14 cellular contexts compared by ENCODE assay signal in genomic region chr10:98080474-98080873, GRCh38. TPM values are rescaled to one million over a fixed set of nuclear protein-coding genes. Genes with fewer than 3 reads are reported as not detected.
DNase-seq lines count a peak whose midpoint lies in the region; TF ChIP-seq lines count a peak whose summit lies in the region.
"Had no signal": no experiment of that assay in that cellular context is flagged by ENCODE, and none has a peak within 500 bp of the region (broad histone marks: within the 10 kb centered on the region; RNA-seq: fewer than 3 reads in every experiment).

No MANE protein-coding gene starts in this region.

- in situ Hi-C loops in Caki2 (cut with HindIII; ENCODE audit: low pct_unique_long_range_greater_than_20kb, low sequenced_read_pairs) (no loop called here), transverse colon (cut with MboI; ENCODE audit: low pct_ligation_motif_present in 1 of 4, low pct_unique_long_range_greater_than_20kb in 1 of 4, low sequenced_read_pairs in 3 of 4) (no loop called here)

- H2BK15ac ChIP-seq in neuronal stem cell (ENCODE audit: low read length) = no peak overlapping the region

- no peak overlapping the region for H3K27ac ChIP-seq in neuronal stem cell (replicated peaks; ENCODE audit: low read length)
- no peak overlapping the region for H3K27ac ChIP-seq in transverse colon

- H3K9me3 ChIP-seq in neuronal stem cell (replicated peaks in 1 of 2; ENCODE audit: control insufficient read depth in 2 of 2, insufficient read depth in 1 of 2, low read depth in 1 of 2, low read length in 2 of 2) (no peaks in the 10 kb centered on the region), transverse colon (no peaks in the 10 kb centered on the region)
- H3K9me3 ChIP-seq: BE2C, Caco-2, HAP-1 had no signal

- no peak for TF ChIP-seq CTCF in transverse colon (IDR thresholded peaks at IDR 0.05)

- H4K91ac ChIP-seq in neuronal stem cell (ENCODE audit: low read depth, low read length, poor library complexity) = no peak overlapping the region

- H3K27me3 Mint-ChIP-seq in activated naive CD8-positive, alpha-beta T cell treated with anti-CD3 and anti-CD28 coated beads for 36 hours = peaks cover 8% of the 10 kb centered on the region

- no peak overlapping the region for H3K4me3 Mint-ChIP-seq in activated naive CD8-positive, alpha-beta T cell treated with anti-CD3 and anti-CD28 coated beads for 36 hours
- H3K4me3 Mint-ChIP-seq: CD8-positive, alpha-beta memory T cell had no signal

- no peak overlapping the region for H2AFZ ChIP-seq in neuronal stem cell (ENCODE audit: low read length)

- no peaks in the 10 kb centered on the region for H3K36me3 Mint-ChIP-seq in activated naive CD8-positive, alpha-beta T cell treated with anti-CD3 and anti-CD28 coated beads for 36 hours
- H3K36me3 Mint-ChIP-seq: CD8-positive, alpha-beta memory T cell had no signal

- H4K8ac ChIP-seq in neuronal stem cell (ENCODE audit: low read depth, low read length) = no peak overlapping the region

- no peaks in the 10 kb centered on the region for H3K79me1 ChIP-seq in neuronal stem cell (ENCODE audit: low read depth, low read length)

- H3K4me2 ChIP-seq in neuronal stem cell (ENCODE audit: insufficient read depth, low read length, poor library complexity, severe bottlenecking) = no peak overlapping the region

- H3K23ac ChIP-seq in neuronal stem cell (ENCODE audit: low read depth, low read length, poor library complexity) = no peak overlapping the region

- H2BK12ac ChIP-seq in neuronal stem cell (ENCODE audit: low read length) = no peak overlapping the region

- H3K36me3 ChIP-seq in neuronal stem cell (replicated peaks in 1 of 2; ENCODE audit: control insufficient read depth in 2 of 2, insufficient read depth in 2 of 2, low read length in 2 of 2) (no peaks in the 10 kb centered on the region), transverse colon (no peaks in the 10 kb centered on the region)
- H3K36me3 ChIP-seq: BE2C, HAP-1 had no signal

- H3K27ac Mint-ChIP-seq in activated naive CD8-positive, alpha-beta T cell treated with anti-CD3 and anti-CD28 coated beads for 36 hours = no peak overlapping the region
- H3K27ac Mint-ChIP-seq: CD8-positive, alpha-beta memory T cell had no signal

- peak overlapping the region; percentile 38 for H3K14ac ChIP-seq in neuronal stem cell (ENCODE audit: low read length)

- TF ChIP-seq EP300 in transverse colon (IDR thresholded peaks at IDR 0.05; ENCODE audit: low read depth) = no peak

- no peak overlapping the region for H3K9ac ChIP-seq in neuronal stem cell (ENCODE audit: low read depth, low read length, poor library complexity)

- DNase-seq in Caki2 (ENCODE audit: low read depth) = peak; percentile 12
- DNase-seq in kidney glomerular epithelial cell (lab: John Stamatoyannopoulos, UW) = peak; percentile 2
- DNase-seq in neuronal stem cell (ENCODE audit: low spot score) = no peak
- DNase-seq in foreskin melanocyte = no peak
- DNase-seq in transverse colon = no peak
- DNase-seq in EL = no peak
- no peak for DNase-seq in activated naive CD8-positive, alpha-beta T cell treated with anti-CD3 and anti-CD28 coated beads for 36 hours
- DNase-seq: BE2C; Caco-2; CD8-positive, alpha-beta memory T cell; DMS53 had no signal

- H3K27me3 ChIP-seq in neuronal stem cell (ENCODE audit: control insufficient read depth in 3 of 3, insufficient read depth in 3 of 3, low read depth in 1 of 3, low read length in 3 of 3) (peaks cover 0 to 25% (median 0%) of the 10 kb centered on the region in 3 experiments), transverse colon (peaks cover 2% of the 10 kb centered on the region)
- H3K27me3 ChIP-seq: BE2C had no signal

- no peak overlapping the region for H2AK5ac ChIP-seq in neuronal stem cell (ENCODE audit: low read depth, low read length)

- H3K4ac ChIP-seq in neuronal stem cell (ENCODE audit: low read length) = no peak overlapping the region

- H2BK120ac ChIP-seq in neuronal stem cell (ENCODE audit: low read depth, low read length) = no peak overlapping the region

- intact Hi-C loops in transverse colon (cut with DNase I; ENCODE audit: low total_unique reads) = no loop called here

- no peaks in the 10 kb centered on the region for H3K4me1 Mint-ChIP-seq in activated naive CD8-positive, alpha-beta T cell treated with anti-CD3 and anti-CD28 coated beads for 36 hours
- H3K4me1 Mint-ChIP-seq: CD8-positive, alpha-beta memory T cell had no signal

- no peak overlapping the region for H3K4me3 ChIP-seq in neuronal stem cell (ENCODE audit: low read length in 2 of 2)
- H3K4me3 ChIP-seq in transverse colon = no peak overlapping the region
- H3K4me3 ChIP-seq: HAP-1 had no signal

- no peak for TF ChIP-seq POLR2A in transverse colon (IDR thresholded peaks at IDR 0.05)

- WGBS in neuronal stem cell (ENCODE audit: extremely low coverage in 2 of 2, insufficient read length in 2 of 2, insufficient replicate concordance in 1 of 2), 2 donors = no CpG with 5 or more reads among the region's 6 CpGs
- WGBS in transverse colon (ENCODE audit: low coverage in 1 of 2), 2 donors = 74% methylated on average over 6 of the region's 6 CpGs; no CpG with 5 or more reads in 1 of the 2 donors

- no peak overlapping the region for H3K18ac ChIP-seq in neuronal stem cell (ENCODE audit: low read length)

- no peak overlapping the region for H2BK5ac ChIP-seq in neuronal stem cell (ENCODE audit: low read length)

- no peaks in the 10 kb centered on the region for H3K9me3 Mint-ChIP-seq in activated naive CD8-positive, alpha-beta T cell treated with anti-CD3 and anti-CD28 coated beads for 36 hours

- no peaks in the 10 kb centered on the region for H3K4me1 ChIP-seq in neuronal stem cell (ENCODE audit: control insufficient read depth in 2 of 2, insufficient read depth in 1 of 2, low read depth in 1 of 2, low read length in 2 of 2)
- H3K4me1 ChIP-seq in transverse colon = no peaks in the 10 kb centered on the region
- H3K4me1 ChIP-seq: BE2C, Caco-2, HAP-1 had no signal

RNA-seq across cellular contexts. Expression of gene CRTAC1, which starts 50.1 kb away (rescaled TPM):
- not detected in 2 replicates for total RNA-seq in Caki2 (2014; rRNA removed; shearing (Covaris generic); ENCODE audit: low replicate concordance)
- polyA plus RNA-seq in neuronal stem cell (2013, experiment 1 of 2) = 1.7 TPM
- polyA plus RNA-seq in neuronal stem cell (2013, experiment 2 of 2) = 1.7 TPM
- under 1 TPM in 2 of 4 donors, not detected in 2; 0.41 to 0.79 TPM for total RNA-seq in transverse colon
- total RNA-seq in activated naive CD8-positive, alpha-beta T cell treated with anti-CD3 and anti-CD28 coated beads for 36 hours = not detected
- total RNA-seq: Caco-2; CD8-positive, alpha-beta memory T cell; HepG2 had no signal
- polyA plus RNA-seq: AG04450; CD8-positive, alpha-beta memory T cell; HepG2 had no signal

RNA-seq across cellular contexts. Expression of gene R3HCC1L, which starts 54.0 kb away (rescaled TPM):
- total RNA-seq in Caki2 (2014; rRNA removed; shearing (Covaris generic); ENCODE audit: low replicate concordance) = 5.1 and 7.5 TPM in 2 replicates
- polyA plus RNA-seq in neuronal stem cell (2013, experiment 1 of 2) = 11.6 TPM
- polyA plus RNA-seq in neuronal stem cell (2013, experiment 2 of 2) = 12.3 TPM
- 10 to 100 TPM; 17.7 to 27.3 (median 25.3) TPM for total RNA-seq in transverse colon
- 10 to 100 TPM; 17.7 to 20.3 TPM for total RNA-seq in activated naive CD8-positive, alpha-beta T cell treated with anti-CD3 and anti-CD28 coated beads for 36 hours

Comparison
In these comparisons a context has a peak if more than half of its experiments do, and no peak if none do; other contexts are left out.
1. DNase-seq: peak in Caki2 (single experiment) and kidney glomerular epithelial cell (single experiment); none in neuronal stem cell (single experiment), foreskin melanocyte (single experiment), transverse colon (single experiment), EL (single experiment) and activated naive CD8-positive, alpha-beta T cell treated with anti-CD3 and anti-CD28 coated beads for 36 hours (single experiment).